Comparison of ENCODE assay signal across 1 cellular context in the genomic region with DNA sequence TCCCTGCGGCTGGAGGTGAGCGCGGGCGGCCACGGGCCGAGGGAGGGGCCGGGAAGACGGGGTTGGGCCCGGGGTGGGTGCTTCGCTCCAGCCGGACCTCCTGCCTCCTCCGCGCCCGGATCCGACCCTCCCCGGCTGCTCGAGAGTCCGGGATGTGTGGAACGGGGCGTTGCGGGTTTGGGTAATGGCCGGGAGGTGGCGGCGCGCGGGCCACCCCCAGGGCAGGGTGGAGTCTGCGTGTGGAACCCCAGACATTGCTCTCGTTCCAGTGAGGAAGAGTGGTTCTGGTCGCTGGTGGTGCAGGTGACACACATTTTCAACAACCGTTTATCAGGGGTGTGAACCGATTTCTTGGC.
TF ChIP-seq lines count a peak whose summit lies in the region.

No MANE protein-coding gene starts in this region.

TF ChIP-seq in K562, 482 proteins besides CTCF, POLR2A, EP300 and RAD21 (continued from another document):
- TF ChIP-seq, protein P1, sequence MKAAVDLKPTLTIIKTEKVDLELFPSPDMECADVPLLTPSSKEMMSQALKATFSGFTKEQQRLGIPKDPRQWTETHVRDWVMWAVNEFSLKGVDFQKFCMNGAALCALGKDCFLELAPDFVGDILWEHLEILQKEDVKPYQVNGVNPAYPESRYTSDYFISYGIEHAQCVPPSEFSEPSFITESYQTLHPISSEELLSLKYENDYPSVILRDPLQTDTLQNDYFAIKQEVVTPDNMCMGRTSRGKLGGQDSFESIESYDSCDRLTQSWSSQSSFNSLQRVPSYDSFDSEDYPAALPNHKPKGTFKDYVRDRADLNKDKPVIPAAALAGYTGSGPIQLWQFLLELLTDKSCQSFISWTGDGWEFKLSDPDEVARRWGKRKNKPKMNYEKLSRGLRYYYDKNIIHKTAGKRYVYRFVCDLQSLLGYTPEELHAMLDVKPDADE (conservative IDR thresholded peaks at IDR 0.05; ENCODE audit: control insufficient read depth, low read depth, low read length), result no peak
- TF ChIP-seq TARDBP (IDR thresholded peaks at IDR 0.05) (no peak), ZMIZ1 (IDR thresholded peaks at IDR 0.05; ENCODE audit: low read depth in 2 of 2, low read length in 2 of 2) (no peak), KLF13 (tag; IDR thresholded peaks at IDR 0.05; ENCODE audit: borderline replicate concordance, low read depth) (no peak), ZNF707 (CRISPR knock-in tag; conservative IDR thresholded peaks at IDR 0.05) (no peak), RBM22 (IDR thresholded peaks at IDR 0.05; ENCODE audit: low read depth, low read length, poor library complexity, severe bottlenecking) (no peak), YY1 (IDR thresholded peaks at IDR 0.05; ENCODE audit: borderline replicate concordance in 1 of 3, control insufficient read depth in 1 of 3, extremely low read depth in 1 of 3, insufficient read depth in 3 of 3, insufficient read length in 1 of 3, insufficient replicate concordance in 2 of 3, low read depth in 1 of 3, low read length in 2 of 3) (peak in 1 of 3 experiments; percentile 30), XRCC4 (IDR thresholded peaks at IDR 0.05; ENCODE audit: extremely low read depth, insufficient read depth, insufficient read length) (no peak), KLF1 (tag; IDR thresholded peaks at IDR 0.05) (no peak), ZBTB34 (CRISPR knock-in tag; IDR thresholded peaks at IDR 0.05) (no peak), RBBP5 (IDR thresholded peaks at IDR 0.05; ENCODE audit: borderline replicate concordance, insufficient read depth, low read length, poor library complexity, severe bottlenecking) (peak; percentile 21), RBFOX2 (IDR thresholded peaks at IDR 0.05; ENCODE audit: low read depth, low read length) (peak; percentile 3; the same call in 1 of the 2 replicates), NRF1 (conservative IDR thresholded peaks at IDR 0.05 in 1 of 2, IDR thresholded peaks at IDR 0.05 in 1 of 2) (peak; percentile 37 to 42; a peak in 3 of 4 replicates), ARID2 (IDR thresholded peaks at IDR 0.05) (no peak)
- TF ChIP-seq, protein P2, sequence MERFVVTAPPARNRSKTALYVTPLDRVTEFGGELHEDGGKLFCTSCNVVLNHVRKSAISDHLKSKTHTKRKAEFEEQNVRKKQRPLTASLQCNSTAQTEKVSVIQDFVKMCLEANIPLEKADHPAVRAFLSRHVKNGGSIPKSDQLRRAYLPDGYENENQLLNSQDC (CRISPR knock-in tag; IDR thresholded peaks at IDR 0.05), result no peak
